ENCODE assay signal across 14 cellular contexts in genomic region chr2:238716585-238716984, GRCh38.
DNase-seq lines count a peak whose midpoint lies in the region; ATAC-seq, FAIRE-seq and TF ChIP-seq lines count a peak whose summit lies in the region.
"Had no signal": no experiment of that assay in that cellular context is flagged by ENCODE, and none has a peak within 500 bp of the region (broad histone marks: within the 10 kb centered on the region; RNA-seq: fewer than 3 reads in every experiment).

No MANE protein-coding gene starts in this region.

- no peak overlapping the region for H4K5ac ChIP-seq in H1 (ENCODE audit: insufficient read length, low read depth, low read length)

- CTCF ChIA-PET in H1 (lab: Charles Lee; ENCODE audit: partially characterized antibody) (no interaction called here), HepG2 (lab: Yijun Ruan, JAX; ENCODE audit: low intra/inter-chr PET ratio, low total read pairs) (no interaction called here)

- H3K27me3 Mint-ChIP-seq in stimulated activated naive CD8-positive, alpha-beta T cell treated with anti-CD3 and anti-CD28 coated beads, Interleukin-15, amount 100 ng/mL, for 72 hours, result peaks cover 47% of the 10 kb centered on the region

- no peak for TF ChIP-seq EP300 in H1 (IDR thresholded peaks at IDR 0.05; ENCODE audit: borderline replicate concordance in 1 of 2, low read depth in 2 of 2, low read length in 2 of 2)
- TF ChIP-seq EP300 in HepG2 (IDR thresholded peaks at IDR 0.05; ENCODE audit: low read depth in 2 of 2, low read length in 2 of 2), result no peak
- TF ChIP-seq EP300 in HepG2 (CRISPR knock-in tag; IDR thresholded peaks at IDR 0.05; ENCODE audit: borderline replicate concordance), result no peak

- H2BK12ac ChIP-seq in H1 (ENCODE audit: low read depth, low read length), result no peak overlapping the region

- no TSS peak for BruUV-seq in HepG2 (replicated peaks; lab: Mats Ljungman, UMichigan)

- H3K27ac ChIP-seq in H1 (ENCODE audit: low read depth, low read length), result no peak overlapping the region
- no peak overlapping the region for H3K27ac ChIP-seq in lung (ENCODE audit: low read depth in 1 of 2, low read length in 1 of 2)
- no peak overlapping the region for H3K27ac ChIP-seq in HepG2 (ENCODE audit: extremely low read length, insufficient read depth, low read length)
- H3K27ac ChIP-seq: BLaER1 treated with 17β-estradiol and CSF1 and Interleukin-3, amounts not matched to agents 10 nM and 100 nM had no signal

- H3K9ac ChIP-seq in H1 (replicated peaks in 1 of 4; ENCODE audit: extremely low read depth in 1 of 4, low read depth in 3 of 4, low read length in 3 of 4) (no peak overlapping the region; a peak in 1 of 7 replicates), HepG2 (ENCODE audit: insufficient read depth, low read depth, low read length) (no peak overlapping the region)
- H3K9ac ChIP-seq: BLaER1 treated with 17β-estradiol and CSF1 and Interleukin-3, amounts not matched to agents 10 nM and 100 nM had no signal

- H3K36me3 ChIP-seq in H1 (ENCODE audit: control insufficient read depth in 2 of 4, insufficient read depth in 4 of 4, low read length in 3 of 4), result no peaks in the 10 kb centered on the region
- H3K36me3 ChIP-seq in lung (ENCODE audit: control insufficient read depth in 2 of 2, insufficient read depth in 2 of 2, low read length in 2 of 2), result no peaks in the 10 kb centered on the region
- no peaks in the 10 kb centered on the region for H3K36me3 ChIP-seq in HepG2 (replicated peaks in 1 of 2; ENCODE audit: control insufficient read depth in 1 of 2, insufficient read depth in 2 of 2, low read length in 2 of 2)
- H3K36me3 ChIP-seq: BLaER1 treated with 17β-estradiol and CSF1 and Interleukin-3, amounts not matched to agents 10 nM and 100 nM had no signal

- no peak overlapping the region for H3K4me3 ChIP-seq in H1 (ENCODE audit: extremely low read depth in 1 of 4, insufficient read depth in 2 of 4, low read depth in 3 of 4, low read length in 4 of 4)
- H3K4me3 ChIP-seq in lung, result no peak overlapping the region
- H3K4me3 ChIP-seq in HepG2 (replicated peaks in 1 of 3; ENCODE audit: insufficient read depth in 1 of 3, low read depth in 2 of 3, low read length in 3 of 3), result no peak overlapping the region
- H3K4me3 ChIP-seq: BLaER1 treated with 17β-estradiol and CSF1 and Interleukin-3, amounts not matched to agents 10 nM and 100 nM had no signal

- H3K4me1 Mint-ChIP-seq in stimulated activated naive CD8-positive, alpha-beta T cell treated with anti-CD3 and anti-CD28 coated beads, Interleukin-15, amount 100 ng/mL, for 72 hours, result no peaks in the 10 kb centered on the region
- H3K4me1 Mint-ChIP-seq: CD4-positive, CD25-positive, alpha-beta regulatory T cell had no signal

- ATAC-seq in stimulated activated naive CD8-positive, alpha-beta T cell treated with anti-CD3 and anti-CD28 coated beads, Interleukin-15, amount 100 ng/mL, for 72 hours, result peak; percentile 55
- no peak for ATAC-seq in stimulated activated naive CD8-positive, alpha-beta T cell treated with anti-CD3 and anti-CD28 coated beads, Interleukin-15, Interleukin-2, amounts not matched to agents 100 U/mL and 50 U/mL, for 24 hours
- ATAC-seq in lung (ENCODE audit: insufficient read depth, low FRiP score) (no peak), HepG2 (no peak), HG02642 (IDR thresholded peaks at IDR 0.05; ENCODE audit: poor library complexity, unreplicated experiment) (no peak)

- H3K4me1 ChIP-seq in H1 (replicated peaks in 1 of 4; ENCODE audit: control insufficient read depth in 3 of 4, insufficient read depth in 4 of 4, low read length in 3 of 4) (peaks cover 0 to 8% (median 1%) of the 10 kb centered on the region in 4 experiments; a peak in 3 of 7 replicates), lung (ENCODE audit: control insufficient read depth in 2 of 2, insufficient read depth in 2 of 2, low read length in 2 of 2) (no peaks in the 10 kb centered on the region), HepG2 (ENCODE audit: insufficient read depth, low read length) (no peaks in the 10 kb centered on the region)
- H3K4me1 ChIP-seq: BLaER1 treated with 17β-estradiol and CSF1 and Interleukin-3, amounts not matched to agents 10 nM and 100 nM had no signal

- H3K56ac ChIP-seq in H1 (replicated peaks; ENCODE audit: insufficient read length, low read depth, low read length), result no peak overlapping the region

- H3K79me2 ChIP-seq in H1 (ENCODE audit: control insufficient read depth in 1 of 2, insufficient read depth in 2 of 2, low read length in 2 of 2) (no peaks in the 10 kb centered on the region), HepG2 (ENCODE audit: insufficient read depth, low read length) (no peaks in the 10 kb centered on the region)

- TF ChIP-seq CTCF in H1 (IDR thresholded peaks at IDR 0.05; ENCODE audit: control extremely low read depth in 1 of 3, insufficient read depth in 1 of 3, low read depth in 1 of 3, low read length in 3 of 3), result no peak
- no peak for TF ChIP-seq CTCF in lung (IDR thresholded peaks at IDR 0.05; ENCODE audit: control extremely low read depth, extremely low read depth)
- no peak for TF ChIP-seq CTCF in HepG2 (CRISPR knock-in tag; IDR thresholded peaks at IDR 0.05)

- H2AFZ ChIP-seq in H1 (ENCODE audit: low read length), result peak overlapping the region; percentile 55; the same call in 1 of the 2 replicates
- H2AFZ ChIP-seq in HepG2 (ENCODE audit: low read length), result no peak overlapping the region

- DNase-seq in stimulated activated naive CD8-positive, alpha-beta T cell treated with anti-CD3 and anti-CD28 coated beads, Interleukin-15, amount 100 ng/mL, for 72 hours, result no peak
- DNase-seq in stimulated activated naive CD8-positive, alpha-beta T cell treated with anti-CD3 and anti-CD28 coated beads, Interleukin-15, Interleukin-2, amounts not matched to agents 100 U/mL and 50 U/mL, for 24 hours, result no peak
- DNase-seq in H1 (ENCODE audit: low read depth in 1 of 2, low spot score in 2 of 2) (no peak), lung (ENCODE audit: low spot score) (peak; percentile 25), nucleus accumbens (lab: John Stamatoyannopoulos, UW) (no peak), HepG2 (ENCODE audit: low spot score) (no peak)
- no peak for DNase-seq in stimulated activated CD4-positive, alpha-beta T cell treated with anti-CD3 and anti-CD28 coated beads, Interleukin-15, amount 100 ng/mL, for 24 hours
- DNase-seq: ACHN; CD4-positive, CD25-positive, alpha-beta regulatory T cell had no signal

- H3K14ac ChIP-seq in H1 (ENCODE audit: insufficient read length), result no peak overlapping the region

- intact Hi-C loops in HepG2 (cut with micrococcal nuclease; ENCODE audit: unreplicated experiment), result no loop called here

- H3K79me1 ChIP-seq in H1 (ENCODE audit: low read depth, low read length), result peaks cover 2% of the 10 kb centered on the region; the same call in 1 of the 2 replicates

- H4K20me1 ChIP-seq in H1 (replicated peaks in 1 of 2; ENCODE audit: control insufficient read depth in 1 of 2, insufficient read depth in 2 of 2, low read length in 2 of 2) (peaks cover 0 to 9% of the 10 kb centered on the region in 2 experiments), HepG2 (ENCODE audit: insufficient read depth, low read length) (no peaks in the 10 kb centered on the region)
- H4K20me1 ChIP-seq: BLaER1 treated with 17β-estradiol and CSF1 and Interleukin-3, amounts not matched to agents 10 nM and 100 nM had no signal

- no peak overlapping the region for H2BK15ac ChIP-seq in H1 (ENCODE audit: low read length)

- H3K4me3 Mint-ChIP-seq in stimulated activated naive CD8-positive, alpha-beta T cell treated with anti-CD3 and anti-CD28 coated beads, Interleukin-15, amount 100 ng/mL, for 72 hours, result no peak overlapping the region
- H3K4me3 Mint-ChIP-seq: CD4-positive, CD25-positive, alpha-beta regulatory T cell had no signal

- H3K9me3 Mint-ChIP-seq in stimulated activated naive CD8-positive, alpha-beta T cell treated with anti-CD3 and anti-CD28 coated beads, Interleukin-15, amount 100 ng/mL, for 72 hours, result no peaks in the 10 kb centered on the region
- H3K9me3 Mint-ChIP-seq: CD4-positive, CD25-positive, alpha-beta regulatory T cell had no signal

- no peak for TF ChIP-seq RAD21 in H1 (IDR thresholded peaks at IDR 0.05 in 1 of 2, conservative IDR thresholded peaks at IDR 0.05 in 1 of 2; ENCODE audit: low read depth in 2 of 2, low read length in 2 of 2)
- TF ChIP-seq RAD21 in HepG2 (CRISPR knock-in tag; IDR thresholded peaks at IDR 0.05), result no peak

- H3K27me3 ChIP-seq in H1 (replicated peaks in 1 of 4; ENCODE audit: control insufficient read depth in 3 of 4, extremely low read depth in 1 of 4, insufficient read depth in 3 of 4, low read length in 3 of 4) (no peaks in the 10 kb centered on the region), lung (ENCODE audit: control insufficient read depth, insufficient read depth) (no peaks in the 10 kb centered on the region), HepG2 (ENCODE audit: control insufficient read depth in 1 of 2, insufficient read depth in 2 of 2, low read length in 2 of 2) (peaks cover 0 to 18% of the 10 kb centered on the region in 2 experiments; a peak in 4 of 5 replicates)
- H3K27me3 ChIP-seq: BLaER1 treated with 17β-estradiol and CSF1 and Interleukin-3, amounts not matched to agents 10 nM and 100 nM had no signal

- H2AK5ac ChIP-seq in H1 (ENCODE audit: low read depth, low read length), result no peak overlapping the region

- in situ Hi-C loops in HepG2 (cut with HindIII; ENCODE audit: extremely low pct_ligation_motif_present, low pct_unique_long_range_greater_than_20kb), result loop anchor here (5.0 kb wide), 1 partner anchor 66 kb away; no protein-coding TSS in a partner anchor

- H2BK20ac ChIP-seq in H1 (ENCODE audit: low read length), result no peak overlapping the region

- no peak overlapping the region for H3K27ac Mint-ChIP-seq in stimulated activated naive CD8-positive, alpha-beta T cell treated with anti-CD3 and anti-CD28 coated beads, Interleukin-15, amount 100 ng/mL, for 72 hours
- H3K27ac Mint-ChIP-seq: CD4-positive, CD25-positive, alpha-beta regulatory T cell had no signal

- H4K91ac ChIP-seq in H1 (replicated peaks; ENCODE audit: insufficient read length, low read length), result no peak overlapping the region

- H3K9me3 ChIP-seq in H1 (ENCODE audit: insufficient read depth in 2 of 2, low read depth in 1 of 2, low read length in 1 of 2) (no peaks in the 10 kb centered on the region), lung (ENCODE audit: control insufficient read depth in 2 of 2, insufficient read depth in 1 of 2, low read length in 1 of 2) (peaks cover 0 to 5% of the 10 kb centered on the region in 2 donors), HepG2 (ENCODE audit: low read length) (no peaks in the 10 kb centered on the region)

- no peak overlapping the region for H3K23ac ChIP-seq in H1 (ENCODE audit: insufficient read length)

- no peak overlapping the region for H4K8ac ChIP-seq in H1 (ENCODE audit: extremely low read depth, insufficient read depth, low read length)

- no peak overlapping the region for H3K18ac ChIP-seq in H1 (ENCODE audit: extremely low read depth, low read length)

- 84% methylated on average over 17 of the region's 17 CpGs; no CpG with 5 or more reads in 1 of the 2 experiments for WGBS in H1 (ENCODE audit: extremely low coverage in 1 of 2, insufficient coverage in 1 of 2, insufficient read length in 1 of 2, insufficient replicate concordance in 2 of 2, low coverage in 1 of 2, low lambda C conversion rate in 2 of 2, missing lambda C conversion rate in 1 of 2), 2 experiments
- 64 to 68% methylated on average over 17 of the region's 17 CpGs for WGBS in lung, 2 donors
- WGBS in HepG2 (ENCODE audit: low lambda C conversion rate), result 41% methylated on average over 17 of the region's 17 CpGs

- H2BK120ac ChIP-seq in H1 (replicated peaks; ENCODE audit: low read depth, low read length), result no peak overlapping the region

- H3K23me2 ChIP-seq in H1 (ENCODE audit: low read depth, low read length), result peaks cover 10% of the 10 kb centered on the region; the same call in 1 of the 2 replicates

- no peak overlapping the region for H2BK5ac ChIP-seq in H1 (ENCODE audit: low read depth, low read length)

- no peak overlapping the region for H3K4ac ChIP-seq in H1 (replicated peaks; ENCODE audit: insufficient read length, low read depth, low read length)

- POLR2A ChIA-PET in H1 (lab: Charles Lee; ENCODE audit: partially characterized antibody) (no interaction called here), HepG2 (lab: Yijun Ruan, JAX) (no interaction called here)

- FAIRE-seq in H1 (lab: Jason Lieb, UNC), result no peak
- FAIRE-seq in HepG2 (lab: Jason Lieb, UNC), result no peak
- FAIRE-seq: G401.6, GM12891, H54 had no signal

- TF ChIP-seq POLR2A in H1 (IDR thresholded peaks at IDR 0.05; ENCODE audit: control extremely low read depth in 1 of 2, low read depth in 2 of 2, low read length in 2 of 2) (no peak), HepG2 (IDR thresholded peaks at IDR 0.05; ENCODE audit: insufficient read depth in 1 of 2, low read depth in 2 of 2, low read length in 2 of 2) (no peak)

- H3K4me2 ChIP-seq in H1 (ENCODE audit: insufficient read depth in 1 of 2, low read depth in 2 of 2, low read length in 2 of 2) (peak overlapping the region in 1 of 2 experiments; percentile 6; a peak in 1 of 4 replicates), HepG2 (ENCODE audit: low read depth, low read length) (no peak overlapping the region)
- H3K4me2 ChIP-seq: BLaER1 treated with 17β-estradiol and CSF1 and Interleukin-3, amounts not matched to agents 10 nM and 100 nM had no signal
